Comparison of ENCODE assay signal across 25 cellular contexts in genomic region chrX:126272795-126273497, GRCh38.
"Had no signal": no experiment of that assay in that cellular context is flagged by ENCODE, and none has a peak within 500 bp of the region (broad histone marks: within the 10 kb centered on the region; RNA-seq: fewer than 3 reads in every experiment).

No MANE protein-coding gene starts in this region.

- H3K4me1 Mint-ChIP-seq: immature natural killer cell; naive thymus-derived CD4-positive, alpha-beta T cell; stimulated activated effector memory CD8-positive, alpha-beta T cell treated with anti-CD3 and anti-CD28 coated beads, Interleukin-12 subunit alpha, Interleukin-12 subunit beta, amount 100 ng/mL, for 72 hours had no signal

- H3K36me3 ChIP-seq: left ventricle myocardium inferior, ovary, right atrium auricular region, suprapubic skin, thoracic aorta, tibial artery, upper lobe of right lung had no signal

- ATAC-seq: mucosa of descending colon; naive thymus-derived CD4-positive, alpha-beta T cell; natural killer cell treated with Interleukin-12 subunit alpha and Interleukin-12 subunit beta and Interleukin-15 and Interleukin-18, amount 100 ng/mL, for 72 hours; sciatic nerve; stimulated activated effector memory CD8-positive, alpha-beta T cell treated with anti-CD3 and anti-CD28 coated beads, Interleukin-12 subunit alpha, Interleukin-12 subunit beta, amount 100 ng/mL, for 72 hours; upper lobe of right lung had no signal

- H3K27ac Mint-ChIP-seq: immature natural killer cell; naive thymus-derived CD4-positive, alpha-beta T cell; natural killer cell treated with Interleukin-12 subunit alpha and Interleukin-12 subunit beta and Interleukin-15 and Interleukin-18, amount 100 ng/mL, for 72 hours; progenitor cell of endocrine pancreas; stimulated activated effector memory CD8-positive, alpha-beta T cell treated with anti-CD3 and anti-CD28 coated beads, Interleukin-12 subunit alpha, Interleukin-12 subunit beta, amount 100 ng/mL, for 72 hours; stimulated activated naive CD8-positive, alpha-beta T cell treated with anti-CD3 and anti-CD28 coated beads, Interleukin-15, Interleukin-2, amounts not matched to agents 100 ng/mL and 50 ng/mL, for 24 hours had no signal

- H3K4me1 ChIP-seq: left ventricle myocardium inferior, right atrium auricular region, suprapubic skin, tibial artery, upper lobe of right lung had no signal

- H3K27me3 Mint-ChIP-seq: naive thymus-derived CD4-positive, alpha-beta T cell; natural killer cell treated with Interleukin-12 subunit alpha and Interleukin-12 subunit beta and Interleukin-15 and Interleukin-18, amount 100 ng/mL, for 72 hours; progenitor cell of endocrine pancreas; stimulated activated naive CD8-positive, alpha-beta T cell treated with anti-CD3 and anti-CD28 coated beads, Interleukin-15, Interleukin-2, amounts not matched to agents 100 ng/mL and 50 ng/mL, for 24 hours had no signal

- H3K27me3 ChIP-seq: ovary, right atrium auricular region, suprapubic skin, tibial artery, upper lobe of right lung had no signal

- H3K9me3 ChIP-seq: left ventricle myocardium inferior, mucosa of descending colon, ovary, suprapubic skin, thoracic aorta, tibial artery, upper lobe of right lung had no signal

- H3K4me3 ChIP-seq: left ventricle myocardium inferior, lung, mucosa of descending colon, ovary, right atrium auricular region, skin epidermis, suprapubic skin, thoracic aorta, tibial artery, upper lobe of right lung had no signal

- H3K4me3 Mint-ChIP-seq: immature natural killer cell; naive thymus-derived CD4-positive, alpha-beta T cell; natural killer cell treated with Interleukin-12 subunit alpha and Interleukin-12 subunit beta and Interleukin-15 and Interleukin-18, amount 100 ng/mL, for 72 hours; stimulated activated effector memory CD8-positive, alpha-beta T cell treated with anti-CD3 and anti-CD28 coated beads, Interleukin-12 subunit alpha, Interleukin-12 subunit beta, amount 100 ng/mL, for 72 hours; stimulated activated naive CD8-positive, alpha-beta T cell treated with anti-CD3 and anti-CD28 coated beads, Interleukin-15, Interleukin-2, amounts not matched to agents 100 ng/mL and 50 ng/mL, for 24 hours had no signal

- H3K27ac ChIP-seq: left ventricle myocardium inferior, ovary, right atrium auricular region, skin epidermis, suprapubic skin, thoracic aorta, tibial artery, upper lobe of right lung had no signal

- DNase-seq: hypothalamus; immature natural killer cell; left ventricle myocardium inferior; midbrain; mucosa of descending colon; naive thymus-derived CD4-positive, alpha-beta T cell; ovary; stimulated activated CD4-positive, alpha-beta T cell treated with anti-CD3 and anti-CD28 coated beads, Interleukin-12 subunit alpha, Interleukin-12 subunit beta, amount 100 ng/mL, for 4 hours; stimulated activated CD4-positive, alpha-beta T cell treated with anti-CD3 and anti-CD28 coated beads, Interleukin-15, amount 100 ng/mL, for 24 hours; stimulated activated CD4-positive, alpha-beta T cell treated with anti-CD3 and anti-CD28 coated beads, Interleukin-2, amount 100 ng/mL, for 24 hours; stimulated activated CD4-positive, alpha-beta T cell treated with anti-CD3 and anti-CD28 coated beads, Interleukin-4, amount 100 ng/mL, for 1 hour; stimulated activated naive CD4-positive, alpha-beta T cell; tibial artery; trophoblast cell; upper lobe of right lung had no signal

- H3K36me3 Mint-ChIP-seq: naive thymus-derived CD4-positive, alpha-beta T cell; stimulated activated effector memory CD8-positive, alpha-beta T cell treated with anti-CD3 and anti-CD28 coated beads, Interleukin-12 subunit alpha, Interleukin-12 subunit beta, amount 100 ng/mL, for 72 hours had no signal
